ENCODE assay signal across 9 cellular contexts in genomic region chr11:2912498-2912897, GRCh38. TPM values are rescaled to one million over a fixed set of nuclear protein-coding genes. Genes with fewer than 3 reads are reported as not detected.
DNase-seq lines count a peak whose midpoint lies in the region; ATAC-seq and TF ChIP-seq lines count a peak whose summit lies in the region.
"Had no signal": no experiment of that assay in that cellular context is flagged by ENCODE, and none has a peak within 500 bp of the region (broad histone marks: within the 10 kb centered on the region; RNA-seq: fewer than 3 reads in every experiment).

No MANE protein-coding gene starts in this region.

- H3K27me3 Mint-ChIP-seq in H9 (ENCODE audit: low read depth): peaks cover 2% of the 10 kb centered on the region
- H3K27me3 Mint-ChIP-seq in stimulated activated naive CD8-positive, alpha-beta T cell treated with anti-CD3 and anti-CD28 coated beads, Interleukin-15, amount 100 ng/mL, for 72 hours: peaks cover 15% of the 10 kb centered on the region
- no peaks in the 10 kb centered on the region for H3K27me3 Mint-ChIP-seq in activated CD4-positive, alpha-beta memory T cell treated with anti-CD3 and anti-CD28 coated beads for 36 hours

- H3K9me3 ChIP-seq in H9 (ENCODE audit: control insufficient read depth, low read depth, low read length): no peaks in the 10 kb centered on the region

- WGBS in H9 (ENCODE audit: extremely low coverage, insufficient read length, low lambda C conversion rate): no CpG with 5 or more reads among the region's 5 CpGs

- POLR2A ChIA-PET in activated CD4-positive, alpha-beta memory T cell treated with anti-CD3 and anti-CD28 coated beads for 36 hours (lab: Charles Lee): no interaction called here

- H4K5ac ChIP-seq in H9 (ENCODE audit: insufficient read length, low read depth, low read length): no peak overlapping the region

- no peaks in the 10 kb centered on the region for H3K9me3 Mint-ChIP-seq in H9
- no peaks in the 10 kb centered on the region for H3K9me3 Mint-ChIP-seq in stimulated activated naive CD8-positive, alpha-beta T cell treated with anti-CD3 and anti-CD28 coated beads, Interleukin-15, amount 100 ng/mL, for 72 hours
- H3K9me3 Mint-ChIP-seq in activated CD4-positive, alpha-beta memory T cell treated with anti-CD3 and anti-CD28 coated beads for 36 hours: no peaks in the 10 kb centered on the region

- no peak overlapping the region for H2AK5ac ChIP-seq in H9 (ENCODE audit: insufficient read length, low read length)

- TF ChIP-seq CTCF in H9 (conservative IDR thresholded peaks at IDR 0.05): no peak

- H2AFZ ChIP-seq in H9 (ENCODE audit: low read length): no peak overlapping the region

- intact Hi-C loops in activated CD4-positive, alpha-beta memory T cell treated with anti-CD3 and anti-CD28 coated beads for 36 hours (cut with micrococcal nuclease): no loop called here

- H3K9ac ChIP-seq in H9 (ENCODE audit: extremely low read depth, insufficient read length, low read length): no peak overlapping the region

- H2BK12ac ChIP-seq in H9 (ENCODE audit: insufficient read length, low read depth, low read length): no peak overlapping the region

- H2BK20ac ChIP-seq in H9 (ENCODE audit: low read depth, low read length, poor library complexity, severe bottlenecking): no peak overlapping the region

- H3K18ac ChIP-seq in H9 (ENCODE audit: insufficient read length, low read depth, low read length): no peak overlapping the region

- H3K4ac ChIP-seq in H9 (ENCODE audit: low read depth, low read length): no peak overlapping the region

- H3K79me1 ChIP-seq in H9 (ENCODE audit: insufficient read depth, low read depth, low read length, poor library complexity, severe bottlenecking): no peaks in the 10 kb centered on the region

- H3K14ac ChIP-seq in H9 (ENCODE audit: insufficient read depth, low read length): no peak overlapping the region; the same call in 1 of the 2 replicates

- CTCF ChIA-PET in activated CD4-positive, alpha-beta memory T cell treated with anti-CD3 and anti-CD28 coated beads for 36 hours (lab: Charles Lee): interaction anchor here (1.1 kb wide), 1 partner anchor 21 kb away, joined by 3 read pairs; no protein-coding TSS in a partner anchor

- H2BK120ac ChIP-seq in H9 (ENCODE audit: low read depth, low read length, poor library complexity, severe bottlenecking): no peak overlapping the region

- H2BK15ac ChIP-seq in H9 (ENCODE audit: low read depth, low read length): no peak overlapping the region

- no peak overlapping the region for H3K56ac ChIP-seq in H9 (ENCODE audit: insufficient read length, low read depth, low read length)

- H3K23me2 ChIP-seq in H9 (ENCODE audit: insufficient read length, low read depth, low read length, poor library complexity, severe bottlenecking): no peaks in the 10 kb centered on the region

- no peak overlapping the region for H4K8ac ChIP-seq in H9 (replicated peaks; ENCODE audit: insufficient read length, low read depth, low read length)

- H3K4me1 Mint-ChIP-seq in H9: peaks cover 10% of the 10 kb centered on the region in 2 experiments; a peak in 3 of 4 replicates
- H3K4me1 Mint-ChIP-seq in stimulated activated naive CD8-positive, alpha-beta T cell treated with anti-CD3 and anti-CD28 coated beads, Interleukin-15, amount 100 ng/mL, for 72 hours: peaks cover 23% of the 10 kb centered on the region
- peaks cover 11% of the 10 kb centered on the region for H3K4me1 Mint-ChIP-seq in activated CD4-positive, alpha-beta memory T cell treated with anti-CD3 and anti-CD28 coated beads for 36 hours (ENCODE audit: low read depth)

- H3K23ac ChIP-seq in H9 (ENCODE audit: insufficient read length, low read depth, low read length): no peak overlapping the region

- no peak overlapping the region for H3K4me3 Mint-ChIP-seq in H9
- H3K4me3 Mint-ChIP-seq in stimulated activated naive CD8-positive, alpha-beta T cell treated with anti-CD3 and anti-CD28 coated beads, Interleukin-15, amount 100 ng/mL, for 72 hours: no peak overlapping the region
- no peak overlapping the region for H3K4me3 Mint-ChIP-seq in activated CD4-positive, alpha-beta memory T cell treated with anti-CD3 and anti-CD28 coated beads for 36 hours

- H3K27ac ChIP-seq in H9 (ENCODE audit: insufficient read length, low read depth, low read length): no peak overlapping the region

- DNase-seq in H9 (peak; percentile 67), SW480 (ENCODE audit: low spot score) (peak; percentile 81), glomerular visceral epithelial cell (ENCODE audit: extremely low spot score) (peak; percentile 88), Kasumi-1 (lab: John Stamatoyannopoulos, UW) (no peak), NCI-H526 treated with DMSO at 0.1 percent for 48 hours (lab: John Stamatoyannopoulos, UW) (no peak)
- no peak for DNase-seq in stimulated activated naive CD8-positive, alpha-beta T cell treated with anti-CD3 and anti-CD28 coated beads, Interleukin-15, amount 100 ng/mL, for 72 hours
- DNase-seq in activated CD4-positive, alpha-beta memory T cell treated with anti-CD3 and anti-CD28 coated beads for 36 hours: no peak
- DNase-seq: NCI-H187 had no signal

- no peaks in the 10 kb centered on the region for H3K4me1 ChIP-seq in H9 (ENCODE audit: insufficient read depth, low read length)

- no peaks in the 10 kb centered on the region for H3K36me3 Mint-ChIP-seq in H9 (ENCODE audit: insufficient read depth in 1 of 3, low read depth in 3 of 3)
- H3K36me3 Mint-ChIP-seq in activated CD4-positive, alpha-beta memory T cell treated with anti-CD3 and anti-CD28 coated beads for 36 hours: no peaks in the 10 kb centered on the region

- H2BK5ac ChIP-seq in H9 (ENCODE audit: insufficient read length, low read length): no peak overlapping the region

- peaks cover 2% of the 10 kb centered on the region for H4K20me1 ChIP-seq in H9 (ENCODE audit: control insufficient read depth, insufficient read depth, insufficient read length)

- ATAC-seq in stimulated activated naive CD8-positive, alpha-beta T cell treated with anti-CD3 and anti-CD28 coated beads, Interleukin-15, amount 100 ng/mL, for 72 hours: peak; percentile 18
- no peak for ATAC-seq in GM19463 (IDR thresholded peaks at IDR 0.05; ENCODE audit: unreplicated experiment)

- no peaks in the 10 kb centered on the region for H3K79me2 ChIP-seq in H9 (ENCODE audit: insufficient read depth, low read length)

- no peak overlapping the region for H3T11ph ChIP-seq in H9 (ENCODE audit: low read length)

- no peak overlapping the region for H3K27ac Mint-ChIP-seq in H9
- no peak overlapping the region for H3K27ac Mint-ChIP-seq in stimulated activated naive CD8-positive, alpha-beta T cell treated with anti-CD3 and anti-CD28 coated beads, Interleukin-15, amount 100 ng/mL, for 72 hours
- no peak overlapping the region for H3K27ac Mint-ChIP-seq in activated CD4-positive, alpha-beta memory T cell treated with anti-CD3 and anti-CD28 coated beads for 36 hours

- no peak overlapping the region for H4K91ac ChIP-seq in H9 (ENCODE audit: insufficient read length, low read depth, low read length)

- H3K27me3 ChIP-seq in H9 (ENCODE audit: insufficient read depth, low read length): no peaks in the 10 kb centered on the region

- no peak overlapping the region for H3K4me2 ChIP-seq in H9 (ENCODE audit: insufficient read depth, insufficient read length, low read length)

RNA-seq across cellular contexts. Expression of gene PHLDA2, which starts 16.7 kb away (rescaled TPM):
- total RNA-seq in H9 (2021): 41.5 and 42.8 TPM in 2 replicates
- 1 to 10 TPM; 7.6 to 8.3 TPM for total RNA-seq in activated CD4-positive, alpha-beta memory T cell treated with anti-CD3 and anti-CD28 coated beads for 36 hours

RNA-seq across cellular contexts. Expression of gene CDKN1C, which starts 26.9 kb away (rescaled TPM):
- 15.4 and 17.8 TPM in 2 replicates for total RNA-seq in H9 (2021)
- under 1 TPM; 0.41 to 0.69 TPM for total RNA-seq in activated CD4-positive, alpha-beta memory T cell treated with anti-CD3 and anti-CD28 coated beads for 36 hours

Comparison
In these comparisons a context has a peak if more than half of its experiments do, and no peak if none do; other contexts are left out.
1. DNase-seq: peak in H9 (single experiment), SW480 (single experiment) and glomerular visceral epithelial cell (single experiment); none in stimulated activated naive CD8-positive, alpha-beta T cell treated with anti-CD3 and anti-CD28 coated beads, Interleukin-15, amount 100 ng/mL, for 72 hours (0 of 2), Kasumi-1 (0 of 2), NCI-H526 treated with DMSO at 0.1 percent for 48 hours (single experiment) and activated CD4-positive, alpha-beta memory T cell treated with anti-CD3 and anti-CD28 coated beads for 36 hours (single experiment).